Comparison of ENCODE assay signal across 9 cellular contexts in the genomic region with DNA sequence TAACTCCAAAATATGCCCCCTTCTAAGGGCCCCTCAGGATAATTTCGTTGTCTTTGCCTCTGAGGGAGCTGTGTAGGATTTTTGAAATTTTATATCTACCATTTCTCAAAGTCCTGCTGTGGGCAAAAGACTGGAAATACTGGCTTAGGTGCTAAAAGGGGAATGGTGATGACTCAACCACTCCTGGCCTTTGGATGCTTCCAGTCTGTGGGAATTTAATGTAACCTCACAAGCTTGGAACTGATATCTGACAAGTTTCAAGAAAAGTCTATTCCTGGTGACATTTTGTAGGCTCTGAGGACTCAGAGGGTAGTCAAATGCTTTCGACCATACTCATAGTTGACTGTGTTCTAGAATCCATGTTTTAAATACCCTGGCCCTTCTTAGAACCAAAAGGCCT. TPM values are rescaled to one million over a fixed set of nuclear protein-coding genes. Genes with fewer than 3 reads are reported as not detected.
"Had no signal": no experiment of that assay in that cellular context is flagged by ENCODE, and none has a peak within 500 bp of the region (broad histone marks: within the 10 kb centered on the region; RNA-seq: fewer than 3 reads in every experiment).

No MANE protein-coding gene starts in this region.

- H3K9me3 Mint-ChIP-seq: HFFc6, IgD-negative memory B cell had no signal

- DNase-seq: GM23248, GOT3, H7, HFFc6, KBM-7 had no signal

- H3K4me3 Mint-ChIP-seq: HFFc6, IgD-negative memory B cell had no signal

- H3K4me1 ChIP-seq: HAP-1 had no signal

- H3K27ac ChIP-seq: GM23248, HL-60 had no signal

- H2AFZ ChIP-seq: GM23248 had no signal

- H3K27ac Mint-ChIP-seq: HFFc6 had no signal

- H3K9me3 ChIP-seq: HAP-1 had no signal

- H3K36me3 ChIP-seq: HAP-1 had no signal

- H3K36me3 Mint-ChIP-seq: IgD-negative memory B cell had no signal

- H3K9ac ChIP-seq: GM23248 had no signal

- H3K4me3 ChIP-seq: GM23248, HAP-1 had no signal

RNA-seq across cellular contexts. Expression of a gene that starts 3.4 kb away (rescaled TPM):
- total RNA-seq: GM23248, HT1080 had no signal
- polyA plus RNA-seq: IgD-negative memory B cell had no signal
